ENCODE assay signal across 30 cellular contexts in the genomic region with DNA sequence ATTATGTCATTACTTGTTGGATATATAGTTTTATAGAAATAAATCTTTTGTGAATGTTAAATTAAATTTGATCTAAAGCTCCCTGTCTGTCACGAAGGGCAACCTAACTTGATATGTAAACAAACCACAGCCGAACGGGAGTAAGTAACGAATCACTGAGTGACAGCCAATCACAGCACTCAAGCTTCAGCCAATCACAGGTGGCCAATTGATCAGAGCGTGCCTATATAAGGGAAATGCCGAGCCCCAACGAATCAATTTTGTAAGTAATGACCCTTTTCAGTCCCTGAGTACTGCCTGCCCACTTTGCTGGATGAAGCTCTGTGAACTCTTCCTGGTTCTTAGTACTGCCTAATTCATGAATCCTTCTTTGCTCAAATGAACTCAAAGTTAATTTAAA.
A peak's percentile ranks its signal among the peaks of the same experiment; 100 is the strongest.
DNase-seq lines count a peak whose midpoint lies in the region; ATAC-seq, FAIRE-seq and TF ChIP-seq lines count a peak whose summit lies in the region.
"Had no signal": no experiment of that assay in that cellular context is flagged by ENCODE, and none has a peak within 500 bp of the region (broad histone marks: within the 10 kb centered on the region; RNA-seq: fewer than 3 reads in every experiment).

No MANE protein-coding gene starts in this region.

- WGBS in HepG2 (ENCODE audit: low lambda C conversion rate): 58% methylated on average over 7 of the region's 7 CpGs
- WGBS in right lobe of liver (ENCODE audit: insufficient coverage, low coverage, low lambda C conversion rate, missing lambda C conversion rate): 82% methylated on average over 4 of the region's 7 CpGs
- 73% methylated on average over 7 of the region's 7 CpGs for WGBS in GM12878 (ENCODE audit: insufficient coverage, insufficient replicate concordance, low lambda C conversion rate, missing lambda C conversion rate)
- 30 to 49% methylated on average over 7 of the region's 7 CpGs for WGBS in testis, 2 donors

- no peak for TF ChIP-seq RAD21 in HepG2 (CRISPR knock-in tag; IDR thresholded peaks at IDR 0.05)
- TF ChIP-seq RAD21 in GM12878 (IDR thresholded peaks at IDR 0.05; ENCODE audit: insufficient read depth, low read depth, low read length): no peak

- no TSS peak for BruUV-seq in HepG2 (replicated peaks; lab: Mats Ljungman, UMichigan)
- BruUV-seq in GM12878 (replicated peaks; lab: Mats Ljungman, UMichigan): no TSS peak

- H3K27me3 Mint-ChIP-seq in glutamatergic neuron (ENCODE audit: unreplicated experiment): no peaks in the 10 kb centered on the region
- H3K27me3 Mint-ChIP-seq: CD8-positive, alpha-beta memory T cell; IgD-negative memory B cell had no signal

- no peak for DNase-seq in HepG2 (ENCODE audit: low spot score)
- DNase-seq in right lobe of liver: no peak
- peak; percentile 4 for DNase-seq in NB4 (ENCODE audit: low read depth)
- no peak for DNase-seq in GM12878 (ENCODE audit: low read depth, low spot score)
- peak; percentile 71 for DNase-seq in testis
- DNase-seq in dedifferentiated amniotic fluid mesenchymal stem cell (ENCODE audit: extremely low spot score): no peak
- DNase-seq in glutamatergic neuron: no peak
- no peak for DNase-seq in GM13976 (ENCODE audit: low spot score)
- DNase-seq: 8988T; ACHN; BE2C; CD8-positive, alpha-beta memory T cell; DMS 273 treated with DMSO at 0.1 percent for 48 hours; DMS79; GF-D8; H9; HFFc6; NCI-H1105 treated with DMSO at 0.1 percent for 48 hours; NCI-H146; NCI-H1930; NCI-H2107; NCI-H446 treated with DMSO at 0.1 percent for 48 hours; NCI-H526; NCI-H82; NK-92 treated with Interleukin-12 subunit alpha and Interleukin-12 subunit beta, amount 100 ng/mL, for 24 hours; SIG-M5 had no signal

- H3K36me3 Mint-ChIP-seq in glutamatergic neuron (ENCODE audit: unreplicated experiment): no peaks in the 10 kb centered on the region
- H3K36me3 Mint-ChIP-seq: CD14-positive monocyte; CD8-positive, alpha-beta memory T cell; IgD-negative memory B cell had no signal

- H3K27me3 ChIP-seq in HepG2 (ENCODE audit: control insufficient read depth in 1 of 2, insufficient read depth in 2 of 2, low read length in 2 of 2) (no peaks in the 10 kb centered on the region), right lobe of liver (no peaks in the 10 kb centered on the region), GM12878 (replicated peaks in 1 of 2; ENCODE audit: control insufficient read depth in 2 of 2, insufficient read depth in 2 of 2, low read length in 1 of 2) (no peaks in the 10 kb centered on the region), testis (no peaks in the 10 kb centered on the region)
- H3K27me3 ChIP-seq: BE2C had no signal

- SMC1A ChIA-PET in GM12878 (lab: Charles Lee; ENCODE audit: uncharacterized antibody, unreplicated experiment): interaction anchor here (1.0 kb wide), 1 partner anchor 414 kb away, joined by 3 read pairs; no protein-coding TSS in a partner anchor

- in situ Hi-C loops in HepG2 (cut with HindIII; ENCODE audit: extremely low pct_ligation_motif_present, low pct_unique_long_range_greater_than_20kb) (no loop called here), GM12878 (cut with MboI) (no loop called here), GM13976 (cut with MboI; ENCODE audit: low sequenced_read_pairs, unreplicated experiment) (no loop called here)

- H3K4me2 ChIP-seq in HepG2 (ENCODE audit: low read depth, low read length): no peak overlapping the region
- H3K4me2 ChIP-seq in GM12878 (ENCODE audit: control insufficient read depth, insufficient read depth): no peak overlapping the region

- H3K27ac ChIP-seq in HepG2 (ENCODE audit: extremely low read length, insufficient read depth, low read length) (no peak overlapping the region), right lobe of liver (no peak overlapping the region), GM12878 (ENCODE audit: control insufficient read depth, insufficient read depth) (no peak overlapping the region), testis (no peak overlapping the region)
- H3K27ac ChIP-seq: SK-N-MC had no signal

- no peak for TF ChIP-seq CTCF in HepG2 (CRISPR knock-in tag; IDR thresholded peaks at IDR 0.05)
- no peak for TF ChIP-seq CTCF in right lobe of liver (IDR thresholded peaks at IDR 0.05)
- TF ChIP-seq CTCF in NB4 (IDR thresholded peaks at IDR 0.05; ENCODE audit: low read depth, low read length): no peak
- no peak for TF ChIP-seq CTCF in GM12878 (IDR thresholded peaks at IDR 0.05 in 2 of 3, conservative IDR thresholded peaks at IDR 0.05 in 1 of 3; ENCODE audit: control insufficient read depth in 2 of 3, extremely low read depth in 1 of 3, insufficient read depth in 1 of 3, low read depth in 3 of 3, low read length in 3 of 3)
- no peak for TF ChIP-seq CTCF in testis (IDR thresholded peaks at IDR 0.05)
- TF ChIP-seq CTCF in glutamatergic neuron (IDR thresholded peaks at IDR 0.05; ENCODE audit: partially characterized antibody, unreplicated experiment): no peak
- TF ChIP-seq CTCF in GM13976 (IDR thresholded peaks at IDR 0.05; ENCODE audit: borderline replicate concordance, control extremely low read depth, extremely low read depth, insufficient read depth, missing control alignments): no peak

- ATAC-seq in HepG2 (no peak), right lobe of liver (no peak), GM12878 (peak; percentile 45)

- no peaks in the 10 kb centered on the region for H3K36me3 ChIP-seq in HepG2 (replicated peaks in 1 of 2; ENCODE audit: control insufficient read depth in 1 of 2, insufficient read depth in 2 of 2, low read length in 2 of 2)
- H3K36me3 ChIP-seq in right lobe of liver: no peaks in the 10 kb centered on the region
- H3K36me3 ChIP-seq in GM12878 (ENCODE audit: control insufficient read depth in 2 of 2, insufficient read depth in 2 of 2, low read length in 1 of 2): no peaks in the 10 kb centered on the region
- no peaks in the 10 kb centered on the region for H3K36me3 ChIP-seq in testis (ENCODE audit: low read depth, missing control alignments)
- H3K36me3 ChIP-seq: BE2C had no signal

- CTCF ChIA-PET in HepG2 (lab: Yijun Ruan, JAX; ENCODE audit: low intra/inter-chr PET ratio, low total read pairs): no interaction called here
- CTCF ChIA-PET in GM12878 (lab: Yijun Ruan, JAX): no interaction called here

- H3K4me3 Mint-ChIP-seq in glutamatergic neuron (ENCODE audit: unreplicated experiment): no peak overlapping the region
- H3K4me3 Mint-ChIP-seq: CD14-positive monocyte; CD8-positive, alpha-beta memory T cell; H9; HFFc6; IgD-negative memory B cell; T-helper 1 cell treated with Interleukin-12 subunit alpha and Interleukin-12 subunit beta and Interleukin-4 antibody, amounts not matched to agents 30 μg/mL and 1 μg/mL, for 36 hours had no signal

- H3K9ac ChIP-seq in HepG2 (ENCODE audit: insufficient read depth, low read depth, low read length) (no peak overlapping the region), GM12878 (ENCODE audit: control insufficient read depth, insufficient read depth, low read length) (no peak overlapping the region)

- no peak for TF ChIP-seq EP300 in HepG2 (IDR thresholded peaks at IDR 0.05; ENCODE audit: low read depth in 2 of 2, low read length in 2 of 2)
- no peak for TF ChIP-seq EP300 in HepG2 (CRISPR knock-in tag; IDR thresholded peaks at IDR 0.05; ENCODE audit: borderline replicate concordance)
- TF ChIP-seq EP300 in GM12878 (IDR thresholded peaks at IDR 0.05; ENCODE audit: borderline replicate concordance in 1 of 2, control insufficient read depth in 1 of 2, low read depth in 2 of 2, low read length in 2 of 2): no peak

- no peaks in the 10 kb centered on the region for H4K20me1 ChIP-seq in HepG2 (ENCODE audit: insufficient read depth, low read length)
- no peaks in the 10 kb centered on the region for H4K20me1 ChIP-seq in GM12878 (ENCODE audit: control insufficient read depth, insufficient read depth)

- intact Hi-C loops in HepG2 (cut with micrococcal nuclease; ENCODE audit: unreplicated experiment): no loop called here
- intact Hi-C loops in right lobe of liver (cut with DNase I): no loop called here
- intact Hi-C loops in GM12878 (cut with micrococcal nuclease; ENCODE audit: unreplicated experiment): no loop called here
- intact Hi-C loops in testis (cut with DNase I; ENCODE audit: low total_unique reads): no loop called here

- RAD21 ChIA-PET in GM12878 (lab: Charles Lee; ENCODE audit: unreplicated experiment): no interaction called here

- no peaks in the 10 kb centered on the region for H3K9me3 Mint-ChIP-seq in glutamatergic neuron (ENCODE audit: unreplicated experiment)
- H3K9me3 Mint-ChIP-seq: H9 had no signal

- H3K9me3 ChIP-seq in HepG2 (ENCODE audit: low read length) (no peaks in the 10 kb centered on the region), right lobe of liver (no peaks in the 10 kb centered on the region), GM12878 (replicated peaks; ENCODE audit: control insufficient read depth, insufficient read depth, low read length) (no peaks in the 10 kb centered on the region; the same call in 2 of the 3 replicates), testis (no peaks in the 10 kb centered on the region)
- H3K9me3 ChIP-seq: BE2C had no signal

- H3K27ac Mint-ChIP-seq in glutamatergic neuron (ENCODE audit: unreplicated experiment): no peak overlapping the region
- H3K27ac Mint-ChIP-seq: CD14-positive monocyte; CD8-positive, alpha-beta memory T cell; H9; HFFc6; IgD-negative memory B cell; T-helper 1 cell treated with Interleukin-12 subunit alpha and Interleukin-12 subunit beta and Interleukin-4 antibody, amounts not matched to agents 30 μg/mL and 1 μg/mL, for 36 hours had no signal

- H3K4me1 ChIP-seq in HepG2 (ENCODE audit: insufficient read depth, low read length): peaks cover 15% of the 10 kb centered on the region
- no peaks in the 10 kb centered on the region for H3K4me1 ChIP-seq in right lobe of liver
- 0 out of 2 replicates have a peak, but pooled peaks cover 3% of the 10 kb centered on the region for H3K4me1 ChIP-seq in GM12878 (ENCODE audit: control insufficient read depth, insufficient read depth, low read length)
- no peaks in the 10 kb centered on the region for H3K4me1 ChIP-seq in testis

- FAIRE-seq in HepG2 (lab: Jason Lieb, UNC) (no peak), GM12878 (lab: Jason Lieb, UNC) (no peak)

- TF ChIP-seq POLR2A in HepG2 (IDR thresholded peaks at IDR 0.05; ENCODE audit: insufficient read depth in 1 of 2, low read depth in 2 of 2, low read length in 2 of 2) (no peak), right lobe of liver (IDR thresholded peaks at IDR 0.05) (no peak), NB4 (IDR thresholded peaks at IDR 0.05; ENCODE audit: extremely low read depth, insufficient read length) (no peak), GM12878 (IDR thresholded peaks at IDR 0.05; ENCODE audit: low read depth, low read length) (no peak), testis (IDR thresholded peaks at IDR 0.05) (no peak)

- POLR2A ChIA-PET in HepG2 (lab: Yijun Ruan, JAX) (no interaction called here), GM12878 (lab: Charles Lee) (no interaction called here)

- peaks cover 9% of the 10 kb centered on the region for H3K4me1 Mint-ChIP-seq in glutamatergic neuron (ENCODE audit: low read depth, unreplicated experiment)
- H3K4me1 Mint-ChIP-seq: CD14-positive monocyte; CD8-positive, alpha-beta memory T cell; H9 had no signal

- H2AFZ ChIP-seq in HepG2 (ENCODE audit: low read length) (no peak overlapping the region), GM12878 (ENCODE audit: control insufficient read depth, low read depth, low read length) (no peak overlapping the region)

- H3K4me3 ChIP-seq in HepG2 (replicated peaks in 1 of 3; ENCODE audit: insufficient read depth in 1 of 3, low read depth in 2 of 3, low read length in 3 of 3): no peak overlapping the region
- no peak overlapping the region for H3K4me3 ChIP-seq in right lobe of liver
- H3K4me3 ChIP-seq in NB4 (ENCODE audit: low read depth, low read length): no peak overlapping the region
- H3K4me3 ChIP-seq in GM12878: no peak overlapping the region
- H3K4me3 ChIP-seq in testis: peak overlapping the region; percentile 15 to 24
- H3K4me3 ChIP-seq: SK-N-MC had no signal

- no peaks in the 10 kb centered on the region for H3K79me2 ChIP-seq in HepG2 (ENCODE audit: insufficient read depth, low read length)
- no peaks in the 10 kb centered on the region for H3K79me2 ChIP-seq in GM12878 (ENCODE audit: control insufficient read depth, insufficient read depth, low read length)

Comparison
In these comparisons a context has a peak if more than half of its experiments do, and no peak if none do; other contexts are left out.
1. DNase-seq: peak in NB4 (single experiment) and testis (single experiment); none in HepG2 (single experiment), right lobe of liver (0 of 3), GM12878 (single experiment), dedifferentiated amniotic fluid mesenchymal stem cell (single experiment), glutamatergic neuron (single experiment) and GM13976 (single experiment).
2. H3K4me3 ChIP-seq: peak in testis (2 of 2); none in HepG2 (0 of 3), right lobe of liver (0 of 3), NB4 (single experiment) and GM12878 (single experiment).